Comparison of ENCODE assay signal across 9 cellular contexts in genomic region chr1:36300526-36300925, GRCh38. TPM values are rescaled to one million over a fixed set of nuclear protein-coding genes. Genes with fewer than 3 reads are reported as not detected.
DNase-seq lines count a peak whose midpoint lies in the region; ATAC-seq and TF ChIP-seq lines count a peak whose summit lies in the region.
"Had no signal": no experiment of that assay in that cellular context is flagged by ENCODE, and none has a peak within 500 bp of the region (broad histone marks: within the 10 kb centered on the region; RNA-seq: fewer than 3 reads in every experiment).

No MANE protein-coding gene starts in this region.

- no peak for TF ChIP-seq CTCF in foreskin keratinocyte (conservative IDR thresholded peaks at IDR 0.05)

- no peak for DNase-seq in T-helper 1 cell
- DNase-seq in activated CD4-positive, alpha-beta memory T cell treated with anti-CD3 and anti-CD28 coated beads for 36 hours = peak; percentile 44
- DNase-seq in foreskin keratinocyte = peak; percentile 29 to 64
- DNase-seq in stimulated activated naive B cell treated with anti-CD40 and anti-IgM and Interleukin-4, amounts not matched to agents 10 μg/mL and 1 μg/mL and 100 μg/mL, for 72 hours = no peak
- DNase-seq in NOMO-1 (lab: John Stamatoyannopoulos, UW; ENCODE audit: unreplicated experiment in 2 of 2) = no peak

- intact Hi-C loops in activated CD4-positive, alpha-beta memory T cell treated with anti-CD3 and anti-CD28 coated beads for 36 hours (cut with micrococcal nuclease) = loop anchor here (1.0 to 2.0 kb wide), 2 partner anchors 78 to 86 kb away; no protein-coding TSS in a partner anchor

- ATAC-seq in foreskin keratinocyte (peak; percentile 71), HG03354 (IDR thresholded peaks at IDR 0.05; ENCODE audit: poor library complexity, severe bottlenecking, unreplicated experiment) (no peak), HG03442 (IDR thresholded peaks at IDR 0.05; ENCODE audit: unreplicated experiment) (no peak)
- peak; percentile 28 to 38 for ATAC-seq in stimulated activated naive B cell treated with anti-CD40 and anti-IgM and Interleukin-4, amounts not matched to agents 10 μg/mL and 1 μg/mL and 100 μg/mL, for 72 hours (replicated peaks)

- peak overlapping the region; percentile 41 for H3K27ac Mint-ChIP-seq in T-helper 1 cell treated with Interleukin-12 subunit alpha and Interleukin-12 subunit beta and Interleukin-4 antibody, amounts not matched to agents 30 μg/mL and 1 μg/mL, for 36 hours
- peak overlapping the region; percentile 95 for H3K27ac Mint-ChIP-seq in activated CD4-positive, alpha-beta memory T cell treated with anti-CD3 and anti-CD28 coated beads for 36 hours
- H3K27ac Mint-ChIP-seq in stimulated activated naive B cell treated with anti-CD40 and anti-IgM and Interleukin-4, amounts not matched to agents 10 μg/mL and 1 μg/mL and 100 μg/mL, for 72 hours = peak overlapping the region; percentile 54
- H3K27ac Mint-ChIP-seq: neural progenitor cell had no signal

- peaks cover 11% of the 10 kb centered on the region for H3K4me1 ChIP-seq in foreskin keratinocyte
- H3K4me1 ChIP-seq: neural progenitor cell had no signal

- H3K27ac ChIP-seq in foreskin keratinocyte = peak overlapping the region; percentile 69
- H3K27ac ChIP-seq: neural progenitor cell had no signal

- no peak overlapping the region for H3K4me3 Mint-ChIP-seq in T-helper 1 cell treated with Interleukin-12 subunit alpha and Interleukin-12 subunit beta and Interleukin-4 antibody, amounts not matched to agents 30 μg/mL and 1 μg/mL, for 36 hours
- H3K4me3 Mint-ChIP-seq in activated CD4-positive, alpha-beta memory T cell treated with anti-CD3 and anti-CD28 coated beads for 36 hours = peak overlapping the region; percentile 3
- no peak overlapping the region for H3K4me3 Mint-ChIP-seq in stimulated activated naive B cell treated with anti-CD40 and anti-IgM and Interleukin-4, amounts not matched to agents 10 μg/mL and 1 μg/mL and 100 μg/mL, for 72 hours
- H3K4me3 Mint-ChIP-seq: neural progenitor cell had no signal

- peaks cover 10% of the 10 kb centered on the region for H3K4me1 Mint-ChIP-seq in T-helper 1 cell treated with Interleukin-12 subunit alpha and Interleukin-12 subunit beta and Interleukin-4 antibody, amounts not matched to agents 30 μg/mL and 1 μg/mL, for 36 hours (ENCODE audit: low read depth)
- peaks cover 61% of the 10 kb centered on the region for H3K4me1 Mint-ChIP-seq in activated CD4-positive, alpha-beta memory T cell treated with anti-CD3 and anti-CD28 coated beads for 36 hours (ENCODE audit: low read depth)
- peaks cover 21 to 59% of the 10 kb centered on the region in 2 donors for H3K4me1 Mint-ChIP-seq in stimulated activated naive B cell treated with anti-CD40 and anti-IgM and Interleukin-4, amounts not matched to agents 10 μg/mL and 1 μg/mL and 100 μg/mL, for 72 hours

- POLR2A ChIA-PET in activated CD4-positive, alpha-beta memory T cell treated with anti-CD3 and anti-CD28 coated beads for 36 hours (lab: Charles Lee) = interaction anchor here (0.7 to 2.2 kb wide), 7 partner anchors 15 to 150 kb away, joined by 3 to 9 read pairs (median 4); partner anchors contain the start of genes EVA1B, OSCP1 and THRAP3

- no peaks in the 10 kb centered on the region for H3K9me3 Mint-ChIP-seq in T-helper 1 cell treated with Interleukin-12 subunit alpha and Interleukin-12 subunit beta and Interleukin-4 antibody, amounts not matched to agents 30 μg/mL and 1 μg/mL, for 36 hours
- H3K9me3 Mint-ChIP-seq in activated CD4-positive, alpha-beta memory T cell treated with anti-CD3 and anti-CD28 coated beads for 36 hours = no peaks in the 10 kb centered on the region
- no peaks in the 10 kb centered on the region for H3K9me3 Mint-ChIP-seq in stimulated activated naive B cell treated with anti-CD40 and anti-IgM and Interleukin-4, amounts not matched to agents 10 μg/mL and 1 μg/mL and 100 μg/mL, for 72 hours
- H3K9me3 Mint-ChIP-seq: neural progenitor cell had no signal

- H3K36me3 Mint-ChIP-seq in T-helper 1 cell treated with Interleukin-12 subunit alpha and Interleukin-12 subunit beta and Interleukin-4 antibody, amounts not matched to agents 30 μg/mL and 1 μg/mL, for 36 hours (ENCODE audit: low read depth) = peaks cover 32% of the 10 kb centered on the region
- H3K36me3 Mint-ChIP-seq in activated CD4-positive, alpha-beta memory T cell treated with anti-CD3 and anti-CD28 coated beads for 36 hours = peaks cover 53% of the 10 kb centered on the region
- H3K36me3 Mint-ChIP-seq in stimulated activated naive B cell treated with anti-CD40 and anti-IgM and Interleukin-4, amounts not matched to agents 10 μg/mL and 1 μg/mL and 100 μg/mL, for 72 hours = peaks cover 41 to 64% of the 10 kb centered on the region in 2 donors

- H3K27me3 Mint-ChIP-seq in T-helper 1 cell treated with Interleukin-12 subunit alpha and Interleukin-12 subunit beta and Interleukin-4 antibody, amounts not matched to agents 30 μg/mL and 1 μg/mL, for 36 hours (ENCODE audit: low read depth) = no peaks in the 10 kb centered on the region
- H3K27me3 Mint-ChIP-seq in activated CD4-positive, alpha-beta memory T cell treated with anti-CD3 and anti-CD28 coated beads for 36 hours = no peaks in the 10 kb centered on the region
- H3K27me3 Mint-ChIP-seq in stimulated activated naive B cell treated with anti-CD40 and anti-IgM and Interleukin-4, amounts not matched to agents 10 μg/mL and 1 μg/mL and 100 μg/mL, for 72 hours = no peaks in the 10 kb centered on the region

- no peaks in the 10 kb centered on the region for H3K27me3 ChIP-seq in foreskin keratinocyte
- H3K27me3 ChIP-seq: neural progenitor cell had no signal

- CTCF ChIA-PET in activated CD4-positive, alpha-beta memory T cell treated with anti-CD3 and anti-CD28 coated beads for 36 hours (lab: Charles Lee) = interaction anchor here (0.6 to 2.8 kb wide), 25 partner anchors 10 to 213 kb away, joined by 3 to 45 read pairs (median 5); partner anchors contain the start of genes EVA1B and TRAPPC3

RNA-seq across cellular contexts. Expression of gene SH3D21, which starts 5.6 kb away (rescaled TPM):
- total RNA-seq in activated CD4-positive, alpha-beta memory T cell treated with anti-CD3 and anti-CD28 coated beads for 36 hours = 10 to 100 TPM; 16.9 to 18.1 TPM
- 5.5 and 6.9 TPM in 2 replicates for total RNA-seq in foreskin keratinocyte
- 2.3 and 3.5 TPM in 2 replicates for polyA plus RNA-seq in foreskin keratinocyte

RNA-seq across cellular contexts. Expression of gene EVA1B, which starts 22.9 kb away (rescaled TPM):
- total RNA-seq in activated CD4-positive, alpha-beta memory T cell treated with anti-CD3 and anti-CD28 coated beads for 36 hours = 10 to 100 TPM; 11.6 to 12.8 TPM
- 19.5 and 28.7 TPM in 2 replicates for total RNA-seq in foreskin keratinocyte
- polyA plus RNA-seq in foreskin keratinocyte = 24.8 and 38.2 TPM in 2 replicates

Comparison
In these comparisons a context has a peak if more than half of its experiments do, and no peak if none do; other contexts are left out.
1. H3K27ac Mint-ChIP-seq: peak in every context shown above with its lines; median percentile 95 in activated CD4-positive, alpha-beta memory T cell treated with anti-CD3 and anti-CD28 coated beads for 36 hours; 54 in stimulated activated naive B cell treated with anti-CD40 and anti-IgM and Interleukin-4, amounts not matched to agents 10 μg/mL and 1 μg/mL and 100 μg/mL, for 72 hours; 41 in T-helper 1 cell treated with Interleukin-12 subunit alpha and Interleukin-12 subunit beta and Interleukin-4 antibody, amounts not matched to agents 30 μg/mL and 1 μg/mL, for 36 hours.
2. DNase-seq: peak in activated CD4-positive, alpha-beta memory T cell treated with anti-CD3 and anti-CD28 coated beads for 36 hours (single experiment) and foreskin keratinocyte (2 of 2); none in T-helper 1 cell (0 of 5), stimulated activated naive B cell treated with anti-CD40 and anti-IgM and Interleukin-4, amounts not matched to agents 10 μg/mL and 1 μg/mL and 100 μg/mL, for 72 hours (single experiment) and NOMO-1 (0 of 2).
3. ATAC-seq: peak in foreskin keratinocyte (single experiment) and stimulated activated naive B cell treated with anti-CD40 and anti-IgM and Interleukin-4, amounts not matched to agents 10 μg/mL and 1 μg/mL and 100 μg/mL, for 72 hours (2 of 2); none in HG03354 (single experiment) and HG03442 (single experiment).